Comparison of ENCODE assay signal across 9 cellular contexts in genomic region chr12:57899010-57899662, GRCh38. TPM values are rescaled to one million over a fixed set of nuclear protein-coding genes. Genes with fewer than 3 reads are reported as not detected.
A peak's percentile ranks its signal among the peaks of the same experiment; 100 is the strongest.
DNase-seq lines count a peak whose midpoint lies in the region; ATAC-seq and TF ChIP-seq lines count a peak whose summit lies in the region.
"Had no signal": no experiment of that assay in that cellular context is flagged by ENCODE, and none has a peak within 500 bp of the region (broad histone marks: within the 10 kb centered on the region; RNA-seq: fewer than 3 reads in every experiment).

No MANE protein-coding gene starts in this region.

- peak overlapping the region; percentile 12 to 87 (median 78) for H3K4me3 Mint-ChIP-seq in naive thymus-derived CD8-positive, alpha-beta T cell

- peak overlapping the region; percentile 89 to 97 (median 95) for H3K27ac Mint-ChIP-seq in naive thymus-derived CD8-positive, alpha-beta T cell

- H3K27me3 ChIP-seq in thymus (ENCODE audit: control insufficient read depth, insufficient read depth) = peaks cover 3% of the 10 kb centered on the region

- 8% methylated on average over 10 of the region's 10 CpGs for WGBS in thymus

- H3K4me3 ChIP-seq in cardiac fibroblast (replicated peaks in 1 of 2; ENCODE audit: low read depth in 2 of 2, low read length in 2 of 2) (no peak overlapping the region), thymus (ENCODE audit: low read length) (no peak overlapping the region)

- DNase-seq in AG08395 (ENCODE audit: low spot score) (peak; percentile 36), cardiac fibroblast (ENCODE audit: low read depth in 2 of 2) (peak; percentile 63), NCI-H345 treated with DMSO at 0.1 percent for 48 hours (lab: John Stamatoyannopoulos, UW; ENCODE audit: unreplicated experiment) (no peak)
- DNase-seq in activated CD4-positive, alpha-beta T cell treated with anti-CD3 and anti-CD28 coated beads for 1 hour = peak; percentile 65
- DNase-seq in naive thymus-derived CD8-positive, alpha-beta T cell = peak; percentile 39 to 81 (median 66)
- DNase-seq: left cardiac atrium had no signal

- no peaks in the 10 kb centered on the region for H3K36me3 ChIP-seq in thymus (ENCODE audit: control insufficient read depth, insufficient read depth)

- no peaks in the 10 kb centered on the region for H3K27me3 Mint-ChIP-seq in naive thymus-derived CD8-positive, alpha-beta T cell

- H3K4me1 ChIP-seq in thymus (ENCODE audit: control insufficient read depth, insufficient read depth, low read length) = peaks cover 51% of the 10 kb centered on the region

- TF ChIP-seq CTCF in cardiac fibroblast (IDR thresholded peaks at IDR 0.05; ENCODE audit: low read depth, low read length) = no peak

- no peaks in the 10 kb centered on the region for H3K9me3 ChIP-seq in thymus (ENCODE audit: control insufficient read depth)

- peaks cover 32 to 54% (median 52%) of the 10 kb centered on the region in 4 donors for H3K4me1 Mint-ChIP-seq in naive thymus-derived CD8-positive, alpha-beta T cell

- no peaks in the 10 kb centered on the region for H3K9me3 Mint-ChIP-seq in naive thymus-derived CD8-positive, alpha-beta T cell

- H3K36me3 Mint-ChIP-seq in naive thymus-derived CD8-positive, alpha-beta T cell = no peaks in the 10 kb centered on the region

- ATAC-seq in GM19438 (IDR thresholded peaks at IDR 0.05; ENCODE audit: low read depth, unreplicated experiment) = peak; percentile 77
- peak; percentile 82 for ATAC-seq in HG03520 (IDR thresholded peaks at IDR 0.05; ENCODE audit: unreplicated experiment)
- ATAC-seq in naive thymus-derived CD8-positive, alpha-beta T cell = peak; percentile 85 to 92

- peak overlapping the region; percentile 90 for H3K27ac ChIP-seq in thymus (ENCODE audit: low read depth)

- POLR2A ChIA-PET in naive thymus-derived CD8-positive, alpha-beta T cell (lab: Charles Lee) = interaction anchor here (0.5 to 1.6 kb wide), 8 partner anchors 52 to 117 kb away, joined by 3 to 12 read pairs (median 4); partner anchors contain the start of genes AVIL, CTDSP2 and TSFM

RNA-seq across cellular contexts. Expression of gene ATP23, which starts 42.2 kb away (rescaled TPM):
- total RNA-seq in naive thymus-derived CD8-positive, alpha-beta T cell = 1 to 10 TPM; 7.3 to 7.7 TPM
- polyA plus RNA-seq in naive thymus-derived CD8-positive, alpha-beta T cell = 10 to 100 TPM; 19.4 to 29.1 (median 25.2) TPM
- 15.6 TPM for polyA plus RNA-seq in thymus

RNA-seq across cellular contexts. Expression of gene CTDSP2, which starts 52.6 kb away (rescaled TPM):
- 100 to 1,000 TPM; 258 to 262 TPM for total RNA-seq in naive thymus-derived CD8-positive, alpha-beta T cell
- polyA plus RNA-seq in naive thymus-derived CD8-positive, alpha-beta T cell = 10 to 100 TPM; 51.4 to 81.2 (median 71.5) TPM
- polyA plus RNA-seq in thymus = 50.4 TPM
